Comparison of ENCODE assay signal across 22 cellular contexts in the genomic region with DNA sequence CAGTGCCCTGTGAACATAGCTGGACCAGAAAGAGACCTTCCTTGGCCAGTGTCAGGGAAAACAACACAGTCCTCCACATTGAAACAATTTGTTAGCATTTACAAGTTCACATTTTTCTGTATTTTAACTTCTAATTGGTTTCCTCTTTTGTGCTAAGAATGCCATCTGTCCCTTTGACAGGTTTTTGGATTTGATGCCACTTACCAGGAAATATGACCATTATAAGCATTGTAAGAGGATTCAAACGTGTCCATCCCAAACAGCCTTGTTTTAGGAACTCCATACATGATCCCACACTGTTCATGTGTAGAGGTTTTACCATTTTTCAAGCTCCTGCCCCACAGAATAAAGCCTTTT.
"Had no signal": no experiment of that assay in that cellular context is flagged by ENCODE, and none has a peak within 500 bp of the region (broad histone marks: within the 10 kb centered on the region; RNA-seq: fewer than 3 reads in every experiment).

No MANE protein-coding gene starts in this region.

- DNase-seq: natural killer cell; occipital lobe; ovary; posterior cingulate gyrus; psoas muscle; right cardiac atrium; right lobe of liver; sigmoid colon; small intestine; stimulated activated CD4-positive, alpha-beta T cell treated with anti-CD3 and anti-CD28 coated beads, Interleukin-15, amount 100 ng/mL, for 24 hours; stimulated activated CD4-positive, alpha-beta T cell treated with anti-CD3 and anti-CD28 coated beads, Interleukin-2, amount 100 ng/mL, for 24 hours; stimulated activated CD4-positive, alpha-beta T cell treated with anti-CD3 and anti-CD28 coated beads, Interleukin-2, amount 100 ng/mL, for 48 hours; stimulated activated CD4-positive, alpha-beta T cell treated with anti-CD3 and anti-CD28 coated beads, Interleukin-4, amount 100 ng/mL, for 24 hours; stimulated activated CD8-positive, alpha-beta memory T cell treated with anti-CD3 and anti-CD28 coated beads, Interleukin-4, amount 100 ng/mL, for 48 hours; stimulated activated naive CD4-positive, alpha-beta T cell; stimulated activated naive CD8-positive, alpha-beta T cell treated with anti-CD3 and anti-CD28 coated beads, Interleukin-15, amount 100 ng/mL, for 72 hours; stimulated activated naive CD8-positive, alpha-beta T cell treated with anti-CD3 and anti-CD28 coated beads, Interleukin-15, Interleukin-2, amounts not matched to agents 100 U/mL and 50 U/mL, for 24 hours; substantia nigra; testis; transverse colon; upper lobe of right lung; uterus had no signal
